1 cellular context compared by ENCODE assay signal in the genomic region with DNA sequence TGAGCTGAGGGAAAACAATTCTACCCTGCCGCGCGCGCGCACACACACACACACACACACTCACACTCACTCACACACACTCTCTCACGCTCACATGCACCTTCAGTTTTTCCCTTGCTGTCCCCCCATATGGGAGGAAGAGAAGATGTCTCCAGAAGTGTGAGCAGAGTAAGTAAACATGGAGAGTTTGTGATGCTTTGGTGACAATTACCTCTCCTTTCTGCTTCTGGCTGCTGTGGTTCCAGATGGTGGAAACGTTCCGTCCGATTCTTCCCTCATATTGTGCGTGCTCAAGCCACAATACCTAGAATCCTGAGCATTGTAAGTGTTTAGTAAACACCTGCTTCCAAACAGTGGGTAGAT.
A peak's percentile ranks its signal among the peaks of the same experiment; 100 is the strongest.
TF ChIP-seq lines count a peak whose summit lies in the region.

No MANE protein-coding gene starts in this region.

TF ChIP-seq in HepG2, 621 proteins besides CTCF, POLR2A, EP300 and RAD21 (continues in another document):
- TF ChIP-seq, protein P1, sequence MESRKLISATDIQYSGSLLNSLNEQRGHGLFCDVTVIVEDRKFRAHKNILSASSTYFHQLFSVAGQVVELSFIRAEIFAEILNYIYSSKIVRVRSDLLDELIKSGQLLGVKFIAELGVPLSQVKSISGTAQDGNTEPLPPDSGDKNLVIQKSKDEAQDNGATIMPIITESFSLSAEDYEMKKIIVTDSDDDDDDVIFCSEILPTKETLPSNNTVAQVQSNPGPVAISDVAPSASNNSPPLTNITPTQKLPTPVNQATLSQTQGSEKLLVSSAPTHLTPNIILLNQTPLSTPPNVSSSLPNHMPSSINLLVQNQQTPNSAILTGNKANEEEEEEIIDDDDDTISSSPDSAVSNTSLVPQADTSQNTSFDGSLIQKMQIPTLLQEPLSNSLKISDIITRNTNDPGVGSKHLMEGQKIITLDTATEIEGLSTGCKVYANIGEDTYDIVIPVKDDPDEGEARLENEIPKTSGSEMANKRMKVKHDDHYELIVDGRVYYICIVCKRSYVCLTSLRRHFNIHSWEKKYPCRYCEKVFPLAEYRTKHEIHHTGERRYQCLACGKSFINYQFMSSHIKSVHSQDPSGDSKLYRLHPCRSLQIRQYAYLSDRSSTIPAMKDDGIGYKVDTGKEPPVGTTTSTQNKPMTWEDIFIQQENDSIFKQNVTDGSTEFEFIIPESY (CRISPR knock-in tag; IDR thresholded peaks at IDR 0.05), result peak; percentile 62; the same call in 1 of the 2 replicates
- TF ChIP-seq ZSCAN31 (CRISPR knock-in tag; IDR thresholded peaks at IDR 0.05; ENCODE audit: low read depth), result 0 out of 2 replicates have a peak, but pooled peaks have one; percentile 21
- TF ChIP-seq, protein P2, sequence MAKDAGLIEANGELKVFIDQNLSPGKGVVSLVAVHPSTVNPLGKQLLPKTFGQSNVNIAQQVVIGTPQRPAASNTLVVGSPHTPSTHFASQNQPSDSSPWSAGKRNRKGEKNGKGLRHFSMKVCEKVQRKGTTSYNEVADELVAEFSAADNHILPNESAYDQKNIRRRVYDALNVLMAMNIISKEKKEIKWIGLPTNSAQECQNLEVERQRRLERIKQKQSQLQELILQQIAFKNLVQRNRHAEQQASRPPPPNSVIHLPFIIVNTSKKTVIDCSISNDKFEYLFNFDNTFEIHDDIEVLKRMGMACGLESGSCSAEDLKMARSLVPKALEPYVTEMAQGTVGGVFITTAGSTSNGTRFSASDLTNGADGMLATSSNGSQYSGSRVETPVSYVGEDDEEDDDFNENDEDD (CRISPR knock-in tag; IDR thresholded peaks at IDR 0.05; ENCODE audit: borderline replicate concordance), result 0 out of 2 replicates have a peak, but pooled peaks have one; percentile 18
- TF ChIP-seq, protein P3, sequence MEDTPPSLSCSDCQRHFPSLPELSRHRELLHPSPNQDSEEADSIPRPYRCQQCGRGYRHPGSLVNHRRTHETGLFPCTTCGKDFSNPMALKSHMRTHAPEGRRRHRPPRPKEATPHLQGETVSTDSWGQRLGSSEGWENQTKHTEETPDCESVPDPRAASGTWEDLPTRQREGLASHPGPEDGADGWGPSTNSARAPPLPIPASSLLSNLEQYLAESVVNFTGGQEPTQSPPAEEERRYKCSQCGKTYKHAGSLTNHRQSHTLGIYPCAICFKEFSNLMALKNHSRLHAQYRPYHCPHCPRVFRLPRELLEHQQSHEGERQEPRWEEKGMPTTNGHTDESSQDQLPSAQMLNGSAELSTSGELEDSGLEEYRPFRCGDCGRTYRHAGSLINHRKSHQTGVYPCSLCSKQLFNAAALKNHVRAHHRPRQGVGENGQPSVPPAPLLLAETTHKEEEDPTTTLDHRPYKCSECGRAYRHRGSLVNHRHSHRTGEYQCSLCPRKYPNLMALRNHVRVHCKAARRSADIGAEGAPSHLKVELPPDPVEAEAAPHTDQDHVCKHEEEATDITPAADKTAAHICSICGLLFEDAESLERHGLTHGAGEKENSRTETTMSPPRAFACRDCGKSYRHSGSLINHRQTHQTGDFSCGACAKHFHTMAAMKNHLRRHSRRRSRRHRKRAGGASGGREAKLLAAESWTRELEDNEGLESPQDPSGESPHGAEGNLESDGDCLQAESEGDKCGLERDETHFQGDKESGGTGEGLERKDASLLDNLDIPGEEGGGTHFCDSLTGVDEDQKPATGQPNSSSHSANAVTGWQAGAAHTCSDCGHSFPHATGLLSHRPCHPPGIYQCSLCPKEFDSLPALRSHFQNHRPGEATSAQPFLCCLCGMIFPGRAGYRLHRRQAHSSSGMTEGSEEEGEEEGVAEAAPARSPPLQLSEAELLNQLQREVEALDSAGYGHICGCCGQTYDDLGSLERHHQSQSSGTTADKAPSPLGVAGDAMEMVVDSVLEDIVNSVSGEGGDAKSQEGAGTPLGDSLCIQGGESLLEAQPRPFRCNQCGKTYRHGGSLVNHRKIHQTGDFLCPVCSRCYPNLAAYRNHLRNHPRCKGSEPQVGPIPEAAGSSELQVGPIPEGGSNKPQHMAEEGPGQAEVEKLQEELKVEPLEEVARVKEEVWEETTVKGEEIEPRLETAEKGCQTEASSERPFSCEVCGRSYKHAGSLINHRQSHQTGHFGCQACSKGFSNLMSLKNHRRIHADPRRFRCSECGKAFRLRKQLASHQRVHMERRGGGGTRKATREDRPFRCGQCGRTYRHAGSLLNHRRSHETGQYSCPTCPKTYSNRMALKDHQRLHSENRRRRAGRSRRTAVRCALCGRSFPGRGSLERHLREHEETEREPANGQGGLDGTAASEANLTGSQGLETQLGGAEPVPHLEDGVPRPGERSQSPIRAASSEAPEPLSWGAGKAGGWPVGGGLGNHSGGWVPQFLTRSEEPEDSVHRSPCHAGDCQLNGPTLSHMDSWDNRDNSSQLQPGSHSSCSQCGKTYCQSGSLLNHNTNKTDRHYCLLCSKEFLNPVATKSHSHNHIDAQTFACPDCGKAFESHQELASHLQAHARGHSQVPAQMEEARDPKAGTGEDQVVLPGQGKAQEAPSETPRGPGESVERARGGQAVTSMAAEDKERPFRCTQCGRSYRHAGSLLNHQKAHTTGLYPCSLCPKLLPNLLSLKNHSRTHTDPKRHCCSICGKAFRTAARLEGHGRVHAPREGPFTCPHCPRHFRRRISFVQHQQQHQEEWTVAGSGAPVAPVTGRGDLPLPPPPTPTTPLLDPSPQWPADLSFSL (CRISPR knock-in tag; IDR thresholded peaks at IDR 0.05), result peak; percentile 74
- TF ChIP-seq, protein P4, sequence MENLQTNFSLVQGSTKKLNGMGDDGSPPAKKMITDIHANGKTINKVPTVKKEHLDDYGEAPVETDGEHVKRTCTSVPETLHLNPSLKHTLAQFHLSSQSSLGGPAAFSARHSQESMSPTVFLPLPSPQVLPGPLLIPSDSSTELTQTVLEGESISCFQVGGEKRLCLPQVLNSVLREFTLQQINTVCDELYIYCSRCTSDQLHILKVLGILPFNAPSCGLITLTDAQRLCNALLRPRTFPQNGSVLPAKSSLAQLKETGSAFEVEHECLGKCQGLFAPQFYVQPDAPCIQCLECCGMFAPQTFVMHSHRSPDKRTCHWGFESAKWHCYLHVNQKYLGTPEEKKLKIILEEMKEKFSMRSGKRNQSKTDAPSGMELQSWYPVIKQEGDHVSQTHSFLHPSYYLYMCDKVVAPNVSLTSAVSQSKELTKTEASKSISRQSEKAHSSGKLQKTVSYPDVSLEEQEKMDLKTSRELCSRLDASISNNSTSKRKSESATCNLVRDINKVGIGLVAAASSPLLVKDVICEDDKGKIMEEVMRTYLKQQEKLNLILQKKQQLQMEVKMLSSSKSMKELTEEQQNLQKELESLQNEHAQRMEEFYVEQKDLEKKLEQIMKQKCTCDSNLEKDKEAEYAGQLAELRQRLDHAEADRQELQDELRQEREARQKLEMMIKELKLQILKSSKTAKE (CRISPR knock-in tag; IDR thresholded peaks at IDR 0.05; ENCODE audit: borderline replicate concordance), result peak; percentile 5; the same call in 1 of the 2 replicates
- no peak for TF ChIP-seq U2AF2 (IDR thresholded peaks at IDR 0.05; ENCODE audit: low read depth, low read length)
- TF ChIP-seq ZNF552 (CRISPR knock-in tag; IDR thresholded peaks at IDR 0.05; ENCODE audit: borderline replicate concordance), result 0 out of 2 replicates have a peak, but pooled peaks have one; percentile 19
- TF ChIP-seq, protein P5, sequence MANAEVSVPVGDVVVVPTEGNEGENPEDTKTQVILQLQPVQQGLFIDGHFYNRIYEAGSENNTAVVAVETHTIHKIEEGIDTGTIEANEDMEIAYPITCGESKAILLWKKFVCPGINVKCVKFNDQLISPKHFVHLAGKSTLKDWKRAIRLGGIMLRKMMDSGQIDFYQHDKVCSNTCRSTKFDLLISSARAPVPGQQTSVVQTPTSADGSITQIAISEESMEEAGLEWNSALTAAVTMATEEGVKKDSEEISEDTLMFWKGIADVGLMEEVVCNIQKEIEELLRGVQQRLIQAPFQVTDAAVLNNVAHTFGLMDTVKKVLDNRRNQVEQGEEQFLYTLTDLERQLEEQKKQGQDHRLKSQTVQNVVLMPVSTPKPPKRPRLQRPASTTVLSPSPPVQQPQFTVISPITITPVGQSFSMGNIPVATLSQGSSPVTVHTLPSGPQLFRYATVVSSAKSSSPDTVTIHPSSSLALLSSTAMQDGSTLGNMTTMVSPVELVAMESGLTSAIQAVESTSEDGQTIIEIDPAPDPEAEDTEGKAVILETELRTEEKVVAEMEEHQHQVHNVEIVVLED (CRISPR knock-in tag; IDR thresholded peaks at IDR 0.05; ENCODE audit: borderline replicate concordance), result 0 out of 2 replicates have a peak, but pooled peaks have one; percentile 4
- TF ChIP-seq, protein P6, sequence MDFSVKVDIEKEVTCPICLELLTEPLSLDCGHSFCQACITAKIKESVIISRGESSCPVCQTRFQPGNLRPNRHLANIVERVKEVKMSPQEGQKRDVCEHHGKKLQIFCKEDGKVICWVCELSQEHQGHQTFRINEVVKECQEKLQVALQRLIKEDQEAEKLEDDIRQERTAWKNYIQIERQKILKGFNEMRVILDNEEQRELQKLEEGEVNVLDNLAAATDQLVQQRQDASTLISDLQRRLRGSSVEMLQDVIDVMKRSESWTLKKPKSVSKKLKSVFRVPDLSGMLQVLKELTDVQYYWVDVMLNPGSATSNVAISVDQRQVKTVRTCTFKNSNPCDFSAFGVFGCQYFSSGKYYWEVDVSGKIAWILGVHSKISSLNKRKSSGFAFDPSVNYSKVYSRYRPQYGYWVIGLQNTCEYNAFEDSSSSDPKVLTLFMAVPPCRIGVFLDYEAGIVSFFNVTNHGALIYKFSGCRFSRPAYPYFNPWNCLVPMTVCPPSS (IDR thresholded peaks at IDR 0.05), result no peak
- TF ChIP-seq, protein P7, sequence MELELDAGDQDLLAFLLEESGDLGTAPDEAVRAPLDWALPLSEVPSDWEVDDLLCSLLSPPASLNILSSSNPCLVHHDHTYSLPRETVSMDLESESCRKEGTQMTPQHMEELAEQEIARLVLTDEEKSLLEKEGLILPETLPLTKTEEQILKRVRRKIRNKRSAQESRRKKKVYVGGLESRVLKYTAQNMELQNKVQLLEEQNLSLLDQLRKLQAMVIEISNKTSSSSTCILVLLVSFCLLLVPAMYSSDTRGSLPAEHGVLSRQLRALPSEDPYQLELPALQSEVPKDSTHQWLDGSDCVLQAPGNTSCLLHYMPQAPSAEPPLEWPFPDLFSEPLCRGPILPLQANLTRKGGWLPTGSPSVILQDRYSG (CRISPR knock-in tag; IDR thresholded peaks at IDR 0.05), result no peak
- peak; percentile 47; the same call in 1 of the 2 replicates for TF ChIP-seq ZNF136 (CRISPR knock-in tag; IDR thresholded peaks at IDR 0.05; ENCODE audit: low read depth)
- TF ChIP-seq, protein P8, sequence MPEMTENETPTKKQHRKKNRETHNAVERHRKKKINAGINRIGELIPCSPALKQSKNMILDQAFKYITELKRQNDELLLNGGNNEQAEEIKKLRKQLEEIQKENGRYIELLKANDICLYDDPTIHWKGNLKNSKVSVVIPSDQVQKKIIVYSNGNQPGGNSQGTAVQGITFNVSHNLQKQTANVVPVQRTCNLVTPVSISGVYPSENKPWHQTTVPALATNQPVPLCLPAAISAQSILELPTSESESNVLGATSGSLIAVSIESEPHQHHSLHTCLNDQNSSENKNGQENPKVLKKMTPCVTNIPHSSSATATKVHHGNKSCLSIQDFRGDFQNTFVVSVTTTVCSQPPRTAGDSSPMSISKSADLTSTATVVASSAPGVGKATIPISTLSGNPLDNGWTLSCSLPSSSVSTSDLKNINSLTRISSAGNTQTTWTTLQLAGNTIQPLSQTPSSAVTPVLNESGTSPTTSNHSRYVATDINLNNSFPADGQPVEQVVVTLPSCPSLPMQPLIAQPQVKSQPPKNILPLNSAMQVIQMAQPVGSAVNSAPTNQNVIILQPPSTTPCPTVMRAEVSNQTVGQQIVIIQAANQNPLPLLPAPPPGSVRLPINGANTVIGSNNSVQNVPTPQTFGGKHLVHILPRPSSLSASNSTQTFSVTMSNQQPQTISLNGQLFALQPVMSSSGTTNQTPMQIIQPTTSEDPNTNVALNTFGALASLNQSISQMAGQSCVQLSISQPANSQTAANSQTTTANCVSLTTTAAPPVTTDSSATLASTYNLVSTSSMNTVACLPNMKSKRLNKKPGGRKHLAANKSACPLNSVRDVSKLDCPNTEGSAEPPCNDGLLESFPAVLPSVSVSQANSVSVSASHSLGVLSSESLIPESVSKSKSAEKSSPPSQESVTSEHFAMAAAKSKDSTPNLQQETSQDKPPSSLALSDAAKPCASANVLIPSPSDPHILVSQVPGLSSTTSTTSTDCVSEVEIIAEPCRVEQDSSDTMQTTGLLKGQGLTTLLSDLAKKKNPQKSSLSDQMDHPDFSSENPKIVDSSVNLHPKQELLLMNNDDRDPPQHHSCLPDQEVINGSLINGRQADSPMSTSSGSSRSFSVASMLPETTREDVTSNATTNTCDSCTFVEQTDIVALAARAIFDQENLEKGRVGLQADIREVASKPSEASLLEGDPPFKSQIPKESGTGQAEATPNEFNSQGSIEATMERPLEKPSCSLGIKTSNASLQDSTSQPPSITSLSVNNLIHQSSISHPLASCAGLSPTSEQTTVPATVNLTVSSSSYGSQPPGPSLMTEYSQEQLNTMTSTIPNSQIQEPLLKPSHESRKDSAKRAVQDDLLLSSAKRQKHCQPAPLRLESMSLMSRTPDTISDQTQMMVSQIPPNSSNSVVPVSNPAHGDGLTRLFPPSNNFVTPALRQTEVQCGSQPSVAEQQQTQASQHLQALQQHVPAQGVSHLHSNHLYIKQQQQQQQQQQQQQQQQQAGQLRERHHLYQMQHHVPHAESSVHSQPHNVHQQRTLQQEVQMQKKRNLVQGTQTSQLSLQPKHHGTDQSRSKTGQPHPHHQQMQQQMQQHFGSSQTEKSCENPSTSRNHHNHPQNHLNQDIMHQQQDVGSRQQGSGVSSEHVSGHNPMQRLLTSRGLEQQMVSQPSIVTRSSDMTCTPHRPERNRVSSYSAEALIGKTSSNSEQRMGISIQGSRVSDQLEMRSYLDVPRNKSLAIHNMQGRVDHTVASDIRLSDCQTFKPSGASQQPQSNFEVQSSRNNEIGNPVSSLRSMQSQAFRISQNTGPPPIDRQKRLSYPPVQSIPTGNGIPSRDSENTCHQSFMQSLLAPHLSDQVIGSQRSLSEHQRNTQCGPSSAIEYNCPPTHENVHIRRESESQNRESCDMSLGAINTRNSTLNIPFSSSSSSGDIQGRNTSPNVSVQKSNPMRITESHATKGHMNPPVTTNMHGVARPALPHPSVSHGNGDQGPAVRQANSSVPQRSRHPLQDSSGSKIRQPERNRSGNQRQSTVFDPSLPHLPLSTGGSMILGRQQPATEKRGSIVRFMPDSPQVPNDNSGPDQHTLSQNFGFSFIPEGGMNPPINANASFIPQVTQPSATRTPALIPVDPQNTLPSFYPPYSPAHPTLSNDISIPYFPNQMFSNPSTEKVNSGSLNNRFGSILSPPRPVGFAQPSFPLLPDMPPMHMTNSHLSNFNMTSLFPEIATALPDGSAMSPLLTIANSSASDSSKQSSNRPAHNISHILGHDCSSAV (CRISPR knock-in tag; IDR thresholded peaks at IDR 0.05; ENCODE audit: borderline replicate concordance), result no peak
- TF ChIP-seq, protein P9, sequence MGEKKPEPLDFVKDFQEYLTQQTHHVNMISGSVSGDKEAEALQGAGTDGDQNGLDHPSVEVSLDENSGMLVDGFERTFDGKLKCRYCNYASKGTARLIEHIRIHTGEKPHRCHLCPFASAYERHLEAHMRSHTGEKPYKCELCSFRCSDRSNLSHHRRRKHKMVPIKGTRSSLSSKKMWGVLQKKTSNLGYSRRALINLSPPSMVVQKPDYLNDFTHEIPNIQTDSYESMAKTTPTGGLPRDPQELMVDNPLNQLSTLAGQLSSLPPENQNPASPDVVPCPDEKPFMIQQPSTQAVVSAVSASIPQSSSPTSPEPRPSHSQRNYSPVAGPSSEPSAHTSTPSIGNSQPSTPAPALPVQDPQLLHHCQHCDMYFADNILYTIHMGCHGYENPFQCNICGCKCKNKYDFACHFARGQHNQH (CRISPR knock-in tag; IDR thresholded peaks at IDR 0.05), result no peak
- no peak for TF ChIP-seq ZNF264 (CRISPR knock-in tag; IDR thresholded peaks at IDR 0.05)
- no peak for TF ChIP-seq TCF7L2 (IDR thresholded peaks at IDR 0.05; ENCODE audit: low read depth, low read length)
- TF ChIP-seq FOXA1 (IDR thresholded peaks at IDR 0.05), result no peak
- TF ChIP-seq FOXA1 (CRISPR knock-in tag; IDR thresholded peaks at IDR 0.05), result peak; percentile 68; the same call in 1 of the 2 replicates
